ENCODE assay signal across 23 cellular contexts in genomic region chr13:46137627-46138026, GRCh38. TPM values are rescaled to one million over a fixed set of nuclear protein-coding genes. Genes with fewer than 3 reads are reported as not detected.
DNase-seq lines count a peak whose midpoint lies in the region; ATAC-seq and TF ChIP-seq lines count a peak whose summit lies in the region.
"Had no signal": no experiment of that assay in that cellular context is flagged by ENCODE, and none has a peak within 500 bp of the region (broad histone marks: within the 10 kb centered on the region; RNA-seq: fewer than 3 reads in every experiment).

No MANE protein-coding gene starts in this region.

- intact Hi-C loops in activated CD4-positive, alpha-beta T cell treated with anti-CD3 and anti-CD28 coated beads for 36 hours (cut with DNase I, micrococcal nuclease): no loop called here

- H3K27ac Mint-ChIP-seq in activated CD4-positive, alpha-beta T cell treated with anti-CD3 and anti-CD28 coated beads for 36 hours: peak overlapping the region; percentile 83
- H3K27ac Mint-ChIP-seq in activated CD8-positive, alpha-beta T cell treated with anti-CD3 and anti-CD28 coated beads, Interleukin-2, amount 10 ng/mL, durations not matched to agents 7 days and 5 days: peak overlapping the region; percentile 57
- H3K27ac Mint-ChIP-seq in neural progenitor cell: no peak overlapping the region

- no peaks in the 10 kb centered on the region for H4K20me1 ChIP-seq in neural progenitor cell (ENCODE audit: low read depth)

- H3K4me1 ChIP-seq in neural progenitor cell: peaks cover 2% of the 10 kb centered on the region
- H3K4me1 ChIP-seq: tibial artery had no signal

- H3F3A ChIP-seq in neural progenitor cell (ENCODE audit: low read depth): no peaks in the 10 kb centered on the region

- H3K9me3 ChIP-seq in neural progenitor cell (ENCODE audit: low read depth): no peaks in the 10 kb centered on the region
- H3K9me3 ChIP-seq: A549, body of pancreas, tibial artery had no signal

- no peaks in the 10 kb centered on the region for H3K79me2 ChIP-seq in neural progenitor cell (ENCODE audit: low read depth)

- H3K4me1 Mint-ChIP-seq in activated CD4-positive, alpha-beta T cell treated with anti-CD3 and anti-CD28 coated beads for 36 hours: peaks cover 24% of the 10 kb centered on the region
- peaks cover 22% of the 10 kb centered on the region for H3K4me1 Mint-ChIP-seq in activated CD8-positive, alpha-beta T cell treated with anti-CD3 and anti-CD28 coated beads, Interleukin-2, amount 10 ng/mL, durations not matched to agents 7 days and 5 days (ENCODE audit: low read depth)
- H3K4me1 Mint-ChIP-seq in neural progenitor cell: peaks cover 12% of the 10 kb centered on the region
- H3K4me1 Mint-ChIP-seq: CD14-positive monocyte had no signal

- POLR2A ChIA-PET in activated CD4-positive, alpha-beta T cell treated with anti-CD3 and anti-CD28 coated beads for 36 hours (lab: Charles Lee): interaction anchor here (1.5 kb wide), 1 partner anchor 11 kb away, joined by 7 read pairs; no protein-coding TSS in a partner anchor
- POLR2A ChIA-PET in activated CD8-positive, alpha-beta T cell treated with anti-CD3 and anti-CD28 coated beads, Interleukin-2, amount 10 ng/mL, durations not matched to agents 7 days and 5 days (lab: Charles Lee): no interaction called here

- H3K4me3 ChIP-seq in neural progenitor cell: no peak overlapping the region
- H3K4me3 ChIP-seq: A549, body of pancreas, coronary artery, tibial artery had no signal

- H2AFZ ChIP-seq in neural progenitor cell (replicated peaks): peak overlapping the region; percentile 24

- H3K9me3 Mint-ChIP-seq in activated CD4-positive, alpha-beta T cell treated with anti-CD3 and anti-CD28 coated beads for 36 hours (ENCODE audit: low read depth): no peaks in the 10 kb centered on the region
- H3K9me3 Mint-ChIP-seq in activated CD8-positive, alpha-beta T cell treated with anti-CD3 and anti-CD28 coated beads, Interleukin-2, amount 10 ng/mL, durations not matched to agents 7 days and 5 days (ENCODE audit: insufficient read depth): no peaks in the 10 kb centered on the region
- no peaks in the 10 kb centered on the region for H3K9me3 Mint-ChIP-seq in neural progenitor cell
- H3K9me3 Mint-ChIP-seq: CD14-positive monocyte had no signal

- H3K36me3 Mint-ChIP-seq in activated CD4-positive, alpha-beta T cell treated with anti-CD3 and anti-CD28 coated beads for 36 hours (ENCODE audit: low read depth): peaks cover 83% of the 10 kb centered on the region
- peaks cover 85% of the 10 kb centered on the region for H3K36me3 Mint-ChIP-seq in activated CD8-positive, alpha-beta T cell treated with anti-CD3 and anti-CD28 coated beads, Interleukin-2, amount 10 ng/mL, durations not matched to agents 7 days and 5 days (ENCODE audit: low read depth)
- H3K36me3 Mint-ChIP-seq in neural progenitor cell: no peaks in the 10 kb centered on the region

- H3K27me3 Mint-ChIP-seq in activated CD4-positive, alpha-beta T cell treated with anti-CD3 and anti-CD28 coated beads for 36 hours: no peaks in the 10 kb centered on the region
- no peaks in the 10 kb centered on the region for H3K27me3 Mint-ChIP-seq in activated CD8-positive, alpha-beta T cell treated with anti-CD3 and anti-CD28 coated beads, Interleukin-2, amount 10 ng/mL, durations not matched to agents 7 days and 5 days (ENCODE audit: low read depth)
- H3K27me3 Mint-ChIP-seq in neural progenitor cell (ENCODE audit: insufficient read depth, low read depth): peaks cover 2% of the 10 kb centered on the region

- CTCF ChIA-PET in activated CD4-positive, alpha-beta T cell treated with anti-CD3 and anti-CD28 coated beads for 36 hours (lab: Charles Lee): interaction anchor here (6.8 to 7.1 kb wide), 2 partner anchors 10 to 22 kb away, joined by 46 to 52 read pairs; no protein-coding TSS in a partner anchor
- CTCF ChIA-PET in activated CD8-positive, alpha-beta T cell treated with anti-CD3 and anti-CD28 coated beads, Interleukin-2, amount 10 ng/mL, durations not matched to agents 7 days and 5 days (lab: Charles Lee): interaction anchor here (1.7 kb wide), 1 partner anchor 12 kb away, joined by 8 read pairs; no protein-coding TSS in a partner anchor

- no peak overlapping the region for H3K27ac ChIP-seq in neural progenitor cell
- H3K27ac ChIP-seq: A549, body of pancreas, coronary artery, HL-60, RWPE1, tibial artery had no signal

- no peaks in the 10 kb centered on the region for H3K27me3 ChIP-seq in neural progenitor cell
- H3K27me3 ChIP-seq: body of pancreas, tibial artery had no signal

- no peaks in the 10 kb centered on the region for H3K36me3 ChIP-seq in neural progenitor cell
- H3K36me3 ChIP-seq: tibial artery had no signal

- no peak overlapping the region for H3K9ac ChIP-seq in neural progenitor cell

- no peak for ATAC-seq in activated CD4-positive, alpha-beta T cell treated with anti-CD3 and anti-CD28 coated beads for 36 hours
- ATAC-seq in activated CD8-positive, alpha-beta T cell treated with anti-CD3 and anti-CD28 coated beads, Interleukin-2, amount 10 ng/mL, durations not matched to agents 7 days and 5 days: no peak
- ATAC-seq: A549, body of pancreas, HCT116 had no signal

- no peak for DNase-seq in activated CD4-positive, alpha-beta T cell treated with anti-CD3 and anti-CD28 coated beads for 36 hours
- DNase-seq in activated CD4-positive, alpha-beta T cell treated with anti-CD3 and anti-CD28 coated beads for 48 hours: no peak
- DNase-seq in DMS79 treated with DMSO at 0.1 percent for 48 hours (lab: John Stamatoyannopoulos, UW) (peak; percentile 45), neural progenitor cell (ENCODE audit: low spot score) (no peak), NCI-H2081 (lab: John Stamatoyannopoulos, UW) (no peak), cerebellum (ENCODE audit: low spot score) (no peak), putamen (ENCODE audit: low spot score) (no peak)
- DNase-seq in activated CD8-positive, alpha-beta T cell treated with anti-CD3 and anti-CD28 coated beads, Interleukin-2, amount 10 ng/mL, durations not matched to agents 7 days and 5 days: no peak
- DNase-seq: mesenchymal stem cell; NCI-H187; NCI-H446 treated with DMSO at 0.1 percent for 48 hours; NK-92 treated with Interleukin-12 subunit alpha and Interleukin-12 subunit beta, amount 100 ng/mL, for 24 hours; retina; SW 1271; tibial artery had no signal

- TF ChIP-seq CTCF in neural progenitor cell (IDR thresholded peaks at IDR 0.05): no peak

- H3K4me3 Mint-ChIP-seq in activated CD4-positive, alpha-beta T cell treated with anti-CD3 and anti-CD28 coated beads for 36 hours: no peak overlapping the region
- H3K4me3 Mint-ChIP-seq in activated CD8-positive, alpha-beta T cell treated with anti-CD3 and anti-CD28 coated beads, Interleukin-2, amount 10 ng/mL, durations not matched to agents 7 days and 5 days: no peak overlapping the region
- no peak overlapping the region for H3K4me3 Mint-ChIP-seq in neural progenitor cell
- H3K4me3 Mint-ChIP-seq: CD14-positive monocyte had no signal

- no peak overlapping the region for H3K4me2 ChIP-seq in neural progenitor cell
- H3K4me2 ChIP-seq: A549 had no signal

RNA-seq across cellular contexts. Expression of gene CPB2, which starts 32.8 kb away (rescaled TPM):
- not detected for total RNA-seq in activated CD4-positive, alpha-beta T cell treated with anti-CD3 and anti-CD28 coated beads for 36 hours
- total RNA-seq in activated CD8-positive, alpha-beta T cell treated with anti-CD3 and anti-CD28 coated beads, Interleukin-2, amount 10 ng/mL, durations not matched to agents 7 days and 5 days: not detected
- total RNA-seq in neural progenitor cell (ENCODE audit: low replicate concordance) (not detected in 2 replicates), cerebellum (not detected)
- total RNA-seq: activated CD8-positive, alpha-beta memory T cell treated with anti-CD3 and anti-CD28 coated beads for 36 hours had no signal

RNA-seq across cellular contexts. Expression of gene LCP1, which starts 44.4 kb away (rescaled TPM):
- 1,000 to 10,000 TPM; 1,060 to 1,089 TPM for total RNA-seq in activated CD4-positive, alpha-beta T cell treated with anti-CD3 and anti-CD28 coated beads for 36 hours
- total RNA-seq in activated CD8-positive, alpha-beta T cell treated with anti-CD3 and anti-CD28 coated beads, Interleukin-2, amount 10 ng/mL, durations not matched to agents 7 days and 5 days: 1,000 to 10,000 TPM; 1,296 to 1,321 TPM
- 0.34 and 2.2 TPM in 2 replicates for total RNA-seq in neural progenitor cell (ENCODE audit: low replicate concordance)
- 5.7 TPM for total RNA-seq in cerebellum

Comparison
In these comparisons a context has a peak if more than half of its experiments do, and no peak if none do; other contexts are left out.
1. RNA of gene LCP1, which starts 44.4 kb away (total RNA-seq): 1,296 to 1,321 TPM in activated CD8-positive, alpha-beta T cell treated with anti-CD3 and anti-CD28 coated beads, Interleukin-2, amount 10 ng/mL, durations not matched to agents 7 days and 5 days and 1,060 to 1,089 TPM in activated CD4-positive, alpha-beta T cell treated with anti-CD3 and anti-CD28 coated beads for 36 hours; 5.7 TPM in cerebellum (single experiment) and 0.34 to 2.2 TPM in neural progenitor cell; every median in the first group is over 100 times any median in the second.